Comparison of ENCODE assay signal across 8 cellular contexts in genomic region chr9:14993061-14993800, GRCh38.
A peak's percentile ranks its signal among the peaks of the same experiment; 100 is the strongest.
DNase-seq lines count a peak whose midpoint lies in the region; ATAC-seq, FAIRE-seq and TF ChIP-seq lines count a peak whose summit lies in the region.

No MANE protein-coding gene starts in this region.

- H3K4me3 Mint-ChIP-seq in activated naive CD4-positive, alpha-beta T cell treated with anti-CD3 and anti-CD28 coated beads for 36 hours: peak overlapping the region; percentile 76
- H3K4me3 Mint-ChIP-seq in nephron progenitor cell: peak overlapping the region; percentile 81

- peak overlapping the region; percentile 60 for H3K4me3 ChIP-seq in AG04450 (ENCODE audit: low read depth, low read length)
- peak overlapping the region; percentile 36 to 41 for H3K4me3 ChIP-seq in Panc1 (ENCODE audit: low read depth in 2 of 2, low read length in 2 of 2)
- peak overlapping the region; percentile 54 to 67 (median 58) for H3K4me3 ChIP-seq in stomach

- CTCF ChIA-PET in AG04450 (lab: Charles Lee): no interaction called here
- CTCF ChIA-PET in Panc1 (lab: Charles Lee): no interaction called here
- CTCF ChIA-PET in activated naive CD4-positive, alpha-beta T cell treated with anti-CD3 and anti-CD28 coated beads for 36 hours (lab: Charles Lee): no interaction called here

- no peak for TF ChIP-seq CTCF in AG04450 (IDR thresholded peaks at IDR 0.05; ENCODE audit: low read depth, low read length)
- TF ChIP-seq CTCF in Panc1 (IDR thresholded peaks at IDR 0.05): no peak
- no peak for TF ChIP-seq CTCF in nephron progenitor cell (IDR thresholded peaks at IDR 0.05)
- TF ChIP-seq CTCF in stomach (IDR thresholded peaks at IDR 0.05): no peak

- H3K4me1 ChIP-seq in Panc1 (ENCODE audit: control insufficient read depth, insufficient read depth, low read length) (no peaks in the 10 kb centered on the region), stomach (peaks cover 0 to 19% (median 14%) of the 10 kb centered on the region in 4 donors)

- H3K9me3 ChIP-seq in AG04450 (ENCODE audit: control insufficient read depth, insufficient read depth, low read length): peaks cover 8% of the 10 kb centered on the region; the same call in 1 of the 2 replicates
- no peaks in the 10 kb centered on the region for H3K9me3 ChIP-seq in Panc1 (ENCODE audit: control insufficient read depth, insufficient read depth, low read depth, low read length)
- no peaks in the 10 kb centered on the region for H3K9me3 ChIP-seq in stomach

- H3K36me3 ChIP-seq in Panc1 (ENCODE audit: control insufficient read depth, insufficient read depth, low read length) (no peaks in the 10 kb centered on the region), stomach (no peaks in the 10 kb centered on the region)

- no peak for DNase-seq in AG04450 (ENCODE audit: low read depth, low spot score)
- DNase-seq in Panc1 (ENCODE audit: low read depth, low spot score): no peak
- peak; percentile 76 for DNase-seq in activated naive CD4-positive, alpha-beta T cell treated with anti-CD3 and anti-CD28 coated beads for 36 hours
- peak; percentile 54 to 84 for DNase-seq in frontal cortex (ENCODE audit: low spot score in 2 of 2)
- DNase-seq in nephron progenitor cell: peak; percentile 91
- peak; percentile 65 for DNase-seq in stomach

- no peak for TF ChIP-seq EP300 in stomach (IDR thresholded peaks at IDR 0.05)

- TF ChIP-seq POLR2A in stomach (IDR thresholded peaks at IDR 0.05): no peak

- no peak for FAIRE-seq in frontal cortex (lab: Jason Lieb, UNC)

- no TSS peak for BruUV-seq in Panc1 (replicated peaks; lab: Mats Ljungman, UMichigan)

- no peaks in the 10 kb centered on the region for H3K36me3 Mint-ChIP-seq in activated naive CD4-positive, alpha-beta T cell treated with anti-CD3 and anti-CD28 coated beads for 36 hours (ENCODE audit: low read depth)
- peaks cover 18% of the 10 kb centered on the region for H3K36me3 Mint-ChIP-seq in nephron progenitor cell (ENCODE audit: low read depth)

- H3K27ac ChIP-seq in AG04450 (ENCODE audit: low read depth, low read length) (no peak overlapping the region), Panc1 (ENCODE audit: low read length) (no peak overlapping the region), stomach (peak overlapping the region in 3 of 5 donors; percentile 10 to 50 (median 38))

- ATAC-seq in HG02759 (IDR thresholded peaks at IDR 0.05; ENCODE audit: unreplicated experiment) (peak; percentile 60), Panc1 (0 out of 2 replicates have a peak, but pooled peaks have one; percentile 26), GM18861 (IDR thresholded peaks at IDR 0.05; ENCODE audit: unreplicated experiment) (no peak)

- POLR2A ChIA-PET in AG04450 (lab: Yijun Ruan, JAX) (no interaction called here), Panc1 (lab: Charles Lee) (no interaction called here)

- 3 to 15% (median 12%) methylated on average over 39 to 49 of the region's 49 CpGs for WGBS in stomach, 5 donors

- H3K9me3 Mint-ChIP-seq in activated naive CD4-positive, alpha-beta T cell treated with anti-CD3 and anti-CD28 coated beads for 36 hours: peaks cover 2% of the 10 kb centered on the region
- H3K9me3 Mint-ChIP-seq in nephron progenitor cell: peaks cover 19% of the 10 kb centered on the region

- H3K27me3 ChIP-seq in AG04450 (ENCODE audit: control insufficient read depth, insufficient read depth, low read length) (no peaks in the 10 kb centered on the region), Panc1 (ENCODE audit: control insufficient read depth, insufficient read depth, low read length) (no peaks in the 10 kb centered on the region), stomach (no peaks in the 10 kb centered on the region)

- in situ Hi-C loops in Panc1 (cut with HindIII; ENCODE audit: low pct_unique_long_range_greater_than_20kb, low sequenced_read_pairs): no loop called here

- H3K27ac Mint-ChIP-seq in activated naive CD4-positive, alpha-beta T cell treated with anti-CD3 and anti-CD28 coated beads for 36 hours: peak overlapping the region; percentile 74
- H3K27ac Mint-ChIP-seq in nephron progenitor cell: no peak overlapping the region

- no peaks in the 10 kb centered on the region for H3K27me3 Mint-ChIP-seq in activated naive CD4-positive, alpha-beta T cell treated with anti-CD3 and anti-CD28 coated beads for 36 hours (ENCODE audit: low read depth)
- peaks cover 11% of the 10 kb centered on the region for H3K27me3 Mint-ChIP-seq in nephron progenitor cell (ENCODE audit: low read depth, poor library complexity)

- intact Hi-C loops in Panc1 (cut with micrococcal nuclease; ENCODE audit: unreplicated experiment): no loop called here
- intact Hi-C loops in activated naive CD4-positive, alpha-beta T cell treated with anti-CD3 and anti-CD28 coated beads for 36 hours (cut with micrococcal nuclease): loop anchor here (2.0 to 5.0 kb wide), 4 partner anchors 304 to 670 kb away; partner anchors contain the start of genes CCDC171 and PSIP1
- intact Hi-C loops in stomach (cut with DNase I; ENCODE audit: low total_unique reads): no loop called here

- H3K4me1 Mint-ChIP-seq in activated naive CD4-positive, alpha-beta T cell treated with anti-CD3 and anti-CD28 coated beads for 36 hours (ENCODE audit: low read depth): peaks cover 30% of the 10 kb centered on the region
- H3K4me1 Mint-ChIP-seq in nephron progenitor cell: peaks cover 18% of the 10 kb centered on the region

Comparison
In these comparisons a context has a peak if more than half of its experiments do, and no peak if none do; other contexts are left out.
1. DNase-seq: peak in activated naive CD4-positive, alpha-beta T cell treated with anti-CD3 and anti-CD28 coated beads for 36 hours (single experiment), frontal cortex (2 of 2), nephron progenitor cell (single experiment) and stomach (single experiment); none in AG04450 (single experiment) and Panc1 (single experiment).
2. H3K27ac ChIP-seq: peak in stomach (3 of 5); none in AG04450 (single experiment) and Panc1 (single experiment).
3. Peak in every context shown above with its lines, with median percentiles within 50 percentile points of each other: H3K4me3 ChIP-seq.